In genomic region chr2:127049927-127050802, GRCh38 we compare ENCODE assay signal across 8 cellular contexts. TPM values are rescaled to one million over a fixed set of nuclear protein-coding genes. Genes with fewer than 3 reads are reported as not detected.
DNase-seq lines count a peak whose midpoint lies in the region; ATAC-seq and TF ChIP-seq lines count a peak whose summit lies in the region.

No MANE protein-coding gene starts in this region.

- CTCF ChIA-PET in HEK293 (lab: Yijun Ruan, JAX), result interaction anchor here (0.6 to 2.0 kb wide), 13 partner anchors 11 to 560 kb away, joined by 3 to 10 read pairs (median 4); no protein-coding TSS in a partner anchor

- H3K36me3 ChIP-seq in HEK293 (ENCODE audit: control insufficient read depth in 2 of 2, insufficient read depth in 1 of 2, low read length in 2 of 2) (no peaks in the 10 kb centered on the region), breast epithelium (no peaks in the 10 kb centered on the region), kidney epithelial cell (ENCODE audit: control insufficient read depth, insufficient read depth, low read length) (peaks cover 1% of the 10 kb centered on the region)

- no peak overlapping the region for H3K27ac ChIP-seq in HEK293 (ENCODE audit: extremely low read depth, low read depth, low read length)
- peak overlapping the region in 1 of 2 donors; percentile 32 for H3K27ac ChIP-seq in breast epithelium

- TF ChIP-seq CTCF in GM12865 (IDR thresholded peaks at IDR 0.05; ENCODE audit: insufficient read depth, low read depth, low read length, missing control alignments) (peak; percentile 97), HEK293 (tag by site-specific recombination; IDR thresholded peaks at IDR 0.05) (peak; percentile 97), breast epithelium (IDR thresholded peaks at IDR 0.05) (peak; percentile 54 to 78 (median 71)), kidney epithelial cell (IDR thresholded peaks at IDR 0.05; ENCODE audit: insufficient read depth, low read length, poor library complexity, severe bottlenecking) (peak; percentile 93)

- H3K4me3 ChIP-seq in GM12865 (ENCODE audit: low read depth, low read length) (no peak overlapping the region), HEK293 (ENCODE audit: low read depth, low read length) (no peak overlapping the region), breast epithelium (no peak overlapping the region), kidney epithelial cell (ENCODE audit: low read depth, low read length) (no peak overlapping the region)

- DNase-seq in GM12865 (ENCODE audit: low read depth) (peak; percentile 50), NCI-H2029 (lab: John Stamatoyannopoulos, UW) (peak; percentile 16), breast epithelium (ENCODE audit: low spot score in 2 of 2) (peak in 1 of 2 donors; percentile 57), kidney epithelial cell (ENCODE audit: low read depth) (no peak)
- DNase-seq in activated CD4-positive, CD25-positive, alpha-beta regulatory T cell (lab: John Stamatoyannopoulos, UW), result peak; percentile 36 to 46 (median 44)
- DNase-seq in stimulated activated CD4-positive, alpha-beta T cell treated with anti-CD3 and anti-CD28 coated beads, Interleukin-4, amount 100 ng/mL, for 24 hours, result peak; percentile 64

- H3K9me3 ChIP-seq in HEK293 (ENCODE audit: control insufficient read depth, insufficient read depth, low read depth, low read length), result no peaks in the 10 kb centered on the region
- H3K9me3 ChIP-seq in breast epithelium, result no peaks in the 10 kb centered on the region

- POLR2A ChIA-PET in HEK293 (lab: Yijun Ruan, JAX), result no interaction called here

- intact Hi-C loops in breast epithelium (cut with DNase I; ENCODE audit: low total_unique reads), result no loop called here

- H3K27me3 ChIP-seq in breast epithelium (no peaks in the 10 kb centered on the region), kidney epithelial cell (ENCODE audit: control insufficient read depth, insufficient read depth, low read length) (peaks cover 2% of the 10 kb centered on the region)

- ATAC-seq in HG02840 (IDR thresholded peaks at IDR 0.05; ENCODE audit: low FRiP score, unreplicated experiment), result no peak

- no peak for TF ChIP-seq POLR2A in breast epithelium (IDR thresholded peaks at IDR 0.05)

- H3K4me1 ChIP-seq in HEK293 (ENCODE audit: control insufficient read depth, insufficient read depth, low read length) (no peaks in the 10 kb centered on the region), breast epithelium (no peaks in the 10 kb centered on the region)

TF ChIP-seq in HEK293, 187 proteins besides CTCF, POLR2A, EP300 and RAD21 (continues in another document):
- peak; percentile 67; the same call in 1 of the 2 replicates for TF ChIP-seq ZNF777 (tag by site-specific recombination; IDR thresholded peaks at IDR 0.05; ENCODE audit: borderline replicate concordance)
- TF ChIP-seq KLF8 (tag by site-specific recombination; IDR thresholded peaks at IDR 0.05), result 0 out of 2 replicates have a peak, but pooled peaks have one; percentile 33
- peak; percentile 41; the same call in 1 of the 2 replicates for TF ChIP-seq ZNF600 (tag by site-specific recombination; IDR thresholded peaks at IDR 0.05)
- no peak for TF ChIP-seq ZNF18 (tag by site-specific recombination; IDR thresholded peaks at IDR 0.05)
- TF ChIP-seq ZNF398 (tag by site-specific recombination; IDR thresholded peaks at IDR 0.05), result peak; percentile 91
- peak; percentile 44; the same call in 1 of the 2 replicates for TF ChIP-seq ZNF692 (tag by site-specific recombination; IDR thresholded peaks at IDR 0.05)
- no peak for TF ChIP-seq ZBTB6 (tag by site-specific recombination; IDR thresholded peaks at IDR 0.05)
- TF ChIP-seq ZNF121 (tag by site-specific recombination; IDR thresholded peaks at IDR 0.05), result no peak
- peak; percentile 67 for TF ChIP-seq ZNF366 (tag by site-specific recombination; conservative IDR thresholded peaks at IDR 0.05)
- TF ChIP-seq ZNF341 (tag by site-specific recombination; IDR thresholded peaks at IDR 0.05; ENCODE audit: low read depth), result peak; percentile 80
- TF ChIP-seq ZNF449 (tag by site-specific recombination; IDR thresholded peaks at IDR 0.05), result peak; percentile 85
- TF ChIP-seq GLIS1 (tag by site-specific recombination; IDR thresholded peaks at IDR 0.05), result no peak
- TF ChIP-seq KLF1 (tag by site-specific recombination; IDR thresholded peaks at IDR 0.05), result 0 out of 2 replicates have a peak, but pooled peaks have one; percentile 26
- TF ChIP-seq ZNF335 (tag by site-specific recombination; conservative IDR thresholded peaks at IDR 0.05), result peak; percentile 48
- TF ChIP-seq PATZ1 (tag by site-specific recombination; IDR thresholded peaks at IDR 0.05), result peak; percentile 73
- peak; percentile 79; the same call in 1 of the 2 replicates for TF ChIP-seq ZBTB48 (tag by site-specific recombination; IDR thresholded peaks at IDR 0.05)
- TF ChIP-seq ZNF596 (tag by site-specific recombination; IDR thresholded peaks at IDR 0.05), result 0 out of 2 replicates have a peak, but pooled peaks have one; percentile 8

RNA-seq across cellular contexts. Expression of gene BIN1, which starts 56.8 kb away (rescaled TPM):
- total RNA-seq in breast epithelium (10 to 100 TPM; 30.1 to 74.4 (median 59.3) TPM), kidney epithelial cell (90.9 and 98.5 TPM in 2 replicates)
